9 cellular contexts compared by ENCODE assay signal in genomic region chr3:142929109-142929508, GRCh38. TPM values are rescaled to one million over a fixed set of nuclear protein-coding genes. Genes with fewer than 3 reads are reported as not detected.
DNase-seq lines count a peak whose midpoint lies in the region; ATAC-seq, FAIRE-seq and TF ChIP-seq lines count a peak whose summit lies in the region.
"Had no signal": no experiment of that assay in that cellular context is flagged by ENCODE, and none has a peak within 500 bp of the region (broad histone marks: within the 10 kb centered on the region; RNA-seq: fewer than 3 reads in every experiment).

No MANE protein-coding gene starts in this region.

- H3K27me3 ChIP-seq in bronchial epithelial cell (ENCODE audit: control insufficient read depth, insufficient read depth, low read length), result no peaks in the 10 kb centered on the region

- no peak for DNase-seq in activated CD4-positive, CD25-positive, alpha-beta regulatory T cell treated with anti-CD3 and anti-CD28 coated beads, Interleukin-2, amount 50 U/mL, for 72 hours
- DNase-seq in HPDE6-E6E7 (ENCODE audit: extremely low spot score) (peak; percentile 51), RPMI8226 (peak; percentile 72), bronchial epithelial cell (ENCODE audit: low read depth) (peak; percentile 64), myocyte (ENCODE audit: low read depth) (peak; percentile 59), HuH-7.5 (ENCODE audit: low spot score) (no peak)

- H3K36me3 ChIP-seq in bronchial epithelial cell (ENCODE audit: control insufficient read depth, insufficient read depth, low read length), result no peaks in the 10 kb centered on the region

- peak; percentile 43 to 64 for ATAC-seq in activated CD4-positive, CD25-positive, alpha-beta regulatory T cell treated with anti-CD3 and anti-CD28 coated beads, Interleukin-2, amount 50 U/mL, for 24 hours
- ATAC-seq in GM21515 (IDR thresholded peaks at IDR 0.05; ENCODE audit: unreplicated experiment), result no peak

- peak; percentile 65 for TF ChIP-seq CTCF in bronchial epithelial cell (IDR thresholded peaks at IDR 0.05; ENCODE audit: insufficient read depth, low read length, severe bottlenecking)

- FAIRE-seq in bronchial epithelial cell (lab: Jason Lieb, UNC), result peak; percentile 47

- no peak overlapping the region for H3K4me3 ChIP-seq in bronchial epithelial cell (ENCODE audit: low read depth, low read length)

RNA-seq across cellular contexts. Expression of gene PAQR9, which starts 34.4 kb away (rescaled TPM):
- total RNA-seq in bronchial epithelial cell (not detected in 2 replicates), myocyte (not detected in 2 replicates)
- polyA plus RNA-seq in myocyte (2012), result not detected
- total RNA-seq: CD4-positive, alpha-beta memory T cell had no signal
- polyA plus RNA-seq: CD4-positive, alpha-beta memory T cell had no signal

RNA-seq across cellular contexts. Expression of gene PCOLCE2, which starts 40.2 kb away (rescaled TPM):
- total RNA-seq in bronchial epithelial cell (0.38 and 1.1 TPM in 2 replicates), myocyte (0.21 TPM in 1 of 2 replicates, not detected in the other)
- polyA plus RNA-seq in myocyte (2012), result 0.24 TPM
- total RNA-seq: CD4-positive, alpha-beta memory T cell had no signal
- polyA plus RNA-seq: CD4-positive, alpha-beta memory T cell had no signal

Comparison
In these comparisons a context has a peak if more than half of its experiments do, and no peak if none do; other contexts are left out.
1. DNase-seq: peak in HPDE6-E6E7 (single experiment), RPMI8226 (single experiment), bronchial epithelial cell (single experiment) and myocyte (single experiment); none in activated CD4-positive, CD25-positive, alpha-beta regulatory T cell treated with anti-CD3 and anti-CD28 coated beads, Interleukin-2, amount 50 U/mL, for 72 hours (single experiment) and HuH-7.5 (single experiment).